10 cellular contexts compared by ENCODE assay signal in genomic region chr7:149713731-149714068, GRCh38. TPM values are rescaled to one million over a fixed set of nuclear protein-coding genes. Genes with fewer than 3 reads are reported as not detected.
DNase-seq lines count a peak whose midpoint lies in the region; ATAC-seq, FAIRE-seq and TF ChIP-seq lines count a peak whose summit lies in the region.
"Had no signal": no experiment of that assay in that cellular context is flagged by ENCODE, and none has a peak within 500 bp of the region (broad histone marks: within the 10 kb centered on the region; RNA-seq: fewer than 3 reads in every experiment).

No MANE protein-coding gene starts in this region.

- no peak for TF ChIP-seq CTCF in left lung (IDR thresholded peaks at IDR 0.05)

- H3K27ac ChIP-seq in left lung: no peak overlapping the region

- intact Hi-C loops in left lung (cut with DNase I): no loop called here

- no peak overlapping the region for H3K27ac Mint-ChIP-seq in T-helper 2 cell treated with Interferon-gamma antibody and Interleukin-4, amounts not matched to agents 5 μg/mL and 100 μg/mL, for 36 hours
- no peak overlapping the region for H3K27ac Mint-ChIP-seq in activated naive CD8-positive, alpha-beta T cell treated with anti-CD3 and anti-CD28 coated beads, Interleukin-2, amount 10 ng/mL, durations not matched to agents 7 days and 5 days
- H3K27ac Mint-ChIP-seq in stimulated activated naive B cell treated with anti-CD40 and anti-IgM and Interleukin-4, amounts not matched to agents 10 μg/mL and 1 μg/mL and 100 μg/mL, for 72 hours: no peak overlapping the region

- POLR2A ChIA-PET in activated naive CD8-positive, alpha-beta T cell treated with anti-CD3 and anti-CD28 coated beads, Interleukin-2, amount 10 ng/mL, durations not matched to agents 7 days and 5 days (lab: Charles Lee): no interaction called here

- H3K4me3 ChIP-seq in left lung: peak overlapping the region; percentile 66 to 70

- peaks cover 10 to 20% of the 10 kb centered on the region in 2 donors for H3K4me1 ChIP-seq in left lung

- H3K27me3 Mint-ChIP-seq in T-helper 2 cell treated with Interferon-gamma antibody and Interleukin-4, amounts not matched to agents 5 μg/mL and 100 μg/mL, for 36 hours (ENCODE audit: low read depth): no peaks in the 10 kb centered on the region
- H3K27me3 Mint-ChIP-seq in activated naive CD8-positive, alpha-beta T cell treated with anti-CD3 and anti-CD28 coated beads, Interleukin-2, amount 10 ng/mL, durations not matched to agents 7 days and 5 days: no peaks in the 10 kb centered on the region
- peaks cover 5 to 6% of the 10 kb centered on the region in 2 donors for H3K27me3 Mint-ChIP-seq in stimulated activated naive B cell treated with anti-CD40 and anti-IgM and Interleukin-4, amounts not matched to agents 10 μg/mL and 1 μg/mL and 100 μg/mL, for 72 hours

- H3K9me3 ChIP-seq in left lung: peaks cover 0 to 33% of the 10 kb centered on the region in 2 donors

- H3K4me3 Mint-ChIP-seq in T-helper 2 cell treated with Interferon-gamma antibody and Interleukin-4, amounts not matched to agents 5 μg/mL and 100 μg/mL, for 36 hours: peak overlapping the region; percentile 43
- peak overlapping the region; percentile 50 for H3K4me3 Mint-ChIP-seq in activated naive CD8-positive, alpha-beta T cell treated with anti-CD3 and anti-CD28 coated beads, Interleukin-2, amount 10 ng/mL, durations not matched to agents 7 days and 5 days
- peak overlapping the region; percentile 88 to 90 for H3K4me3 Mint-ChIP-seq in stimulated activated naive B cell treated with anti-CD40 and anti-IgM and Interleukin-4, amounts not matched to agents 10 μg/mL and 1 μg/mL and 100 μg/mL, for 72 hours

- ATAC-seq in activated naive CD8-positive, alpha-beta T cell treated with anti-CD3 and anti-CD28 coated beads, Interleukin-2, amount 10 ng/mL, durations not matched to agents 7 days and 5 days (ENCODE audit: low read depth): no peak
- no peak for ATAC-seq in left lung
- ATAC-seq in stimulated activated naive B cell treated with anti-CD40 and anti-IgM and Interleukin-4, amounts not matched to agents 10 μg/mL and 1 μg/mL and 100 μg/mL, for 72 hours (replicated peaks): no peak

- H3K9me3 Mint-ChIP-seq in T-helper 2 cell treated with Interferon-gamma antibody and Interleukin-4, amounts not matched to agents 5 μg/mL and 100 μg/mL, for 36 hours: peaks cover 21% of the 10 kb centered on the region
- H3K9me3 Mint-ChIP-seq in activated naive CD8-positive, alpha-beta T cell treated with anti-CD3 and anti-CD28 coated beads, Interleukin-2, amount 10 ng/mL, durations not matched to agents 7 days and 5 days: peaks cover 12% of the 10 kb centered on the region
- H3K9me3 Mint-ChIP-seq in stimulated activated naive B cell treated with anti-CD40 and anti-IgM and Interleukin-4, amounts not matched to agents 10 μg/mL and 1 μg/mL and 100 μg/mL, for 72 hours: peaks cover 12 to 14% of the 10 kb centered on the region in 2 donors

- H3K4me1 Mint-ChIP-seq in T-helper 2 cell treated with Interferon-gamma antibody and Interleukin-4, amounts not matched to agents 5 μg/mL and 100 μg/mL, for 36 hours (ENCODE audit: low read depth): peaks cover 8% of the 10 kb centered on the region
- H3K4me1 Mint-ChIP-seq in activated naive CD8-positive, alpha-beta T cell treated with anti-CD3 and anti-CD28 coated beads, Interleukin-2, amount 10 ng/mL, durations not matched to agents 7 days and 5 days: peaks cover 19% of the 10 kb centered on the region
- H3K4me1 Mint-ChIP-seq in stimulated activated naive B cell treated with anti-CD40 and anti-IgM and Interleukin-4, amounts not matched to agents 10 μg/mL and 1 μg/mL and 100 μg/mL, for 72 hours: peaks cover 15 to 27% of the 10 kb centered on the region in 2 donors

- peaks cover 0 to 9% of the 10 kb centered on the region in 2 donors for H3K27me3 ChIP-seq in left lung

- DNase-seq in T-helper 2 cell treated with Interferon-gamma antibody and Interleukin-4, amounts not matched to agents 5 μg/mL and 100 μg/mL, for 36 hours (ENCODE audit: low spot score): no peak
- DNase-seq in T-helper 2 cell (no peak), left lung (peak in 1 of 2 donors; percentile 82), GM12892 (ENCODE audit: insufficient read length) (no peak), kidney tubule cell (ENCODE audit: low spot score) (no peak), AML-193 (lab: John Stamatoyannopoulos, UW) (no peak)
- DNase-seq in activated naive CD8-positive, alpha-beta T cell treated with anti-CD3 and anti-CD28 coated beads, Interleukin-2, amount 10 ng/mL, durations not matched to agents 7 days and 5 days: peak; percentile 30
- no peak for DNase-seq in stimulated activated naive B cell treated with anti-CD40 and anti-IgM and Interleukin-4, amounts not matched to agents 10 μg/mL and 1 μg/mL and 100 μg/mL, for 72 hours
- DNase-seq: NCI-H774 had no signal

- H3K36me3 ChIP-seq in left lung: no peaks in the 10 kb centered on the region

- FAIRE-seq in GM12892 (lab: Jason Lieb, UNC): no peak
- FAIRE-seq: A204.1 had no signal

- no peak for TF ChIP-seq POLR2A in GM12892 (IDR thresholded peaks at IDR 0.05; ENCODE audit: low read depth, low read length)

- no peaks in the 10 kb centered on the region for H3K36me3 Mint-ChIP-seq in T-helper 2 cell treated with Interferon-gamma antibody and Interleukin-4, amounts not matched to agents 5 μg/mL and 100 μg/mL, for 36 hours (ENCODE audit: low read depth)
- H3K36me3 Mint-ChIP-seq in activated naive CD8-positive, alpha-beta T cell treated with anti-CD3 and anti-CD28 coated beads, Interleukin-2, amount 10 ng/mL, durations not matched to agents 7 days and 5 days: peaks cover 2% of the 10 kb centered on the region
- peaks cover 5 to 8% of the 10 kb centered on the region in 2 donors for H3K36me3 Mint-ChIP-seq in stimulated activated naive B cell treated with anti-CD40 and anti-IgM and Interleukin-4, amounts not matched to agents 10 μg/mL and 1 μg/mL and 100 μg/mL, for 72 hours

RNA-seq across cellular contexts. Expression of gene ZNF467, which starts 59.7 kb away (rescaled TPM):
- total RNA-seq in activated naive CD8-positive, alpha-beta T cell treated with anti-CD3 and anti-CD28 coated beads, Interleukin-2, amount 10 ng/mL, durations not matched to agents 7 days and 5 days: 1 to 10 TPM in 1 of 2 experiments, under 1 TPM in 1; 0.83 to 1.0 TPM
- total RNA-seq in left lung: 10 to 100 TPM; 20.8 to 36.9 TPM
- not detected for polyA plus RNA-seq in GM12892 (2012; ENCODE audit: missing spikeins)

Comparison
In these comparisons a context has a peak if more than half of its experiments do, and no peak if none do; other contexts are left out.
1. RNA of gene ZNF467, which starts 59.7 kb away (total RNA-seq): 20.8 to 36.9 TPM in left lung; 0.83 to 1.0 TPM in activated naive CD8-positive, alpha-beta T cell treated with anti-CD3 and anti-CD28 coated beads, Interleukin-2, amount 10 ng/mL, durations not matched to agents 7 days and 5 days; every median in the first group is over 10 times any median in the second.
2. Peak in every context shown above with its lines, with median percentiles within 50 percentile points of each other: H3K4me3 Mint-ChIP-seq.